In the genomic region with DNA sequence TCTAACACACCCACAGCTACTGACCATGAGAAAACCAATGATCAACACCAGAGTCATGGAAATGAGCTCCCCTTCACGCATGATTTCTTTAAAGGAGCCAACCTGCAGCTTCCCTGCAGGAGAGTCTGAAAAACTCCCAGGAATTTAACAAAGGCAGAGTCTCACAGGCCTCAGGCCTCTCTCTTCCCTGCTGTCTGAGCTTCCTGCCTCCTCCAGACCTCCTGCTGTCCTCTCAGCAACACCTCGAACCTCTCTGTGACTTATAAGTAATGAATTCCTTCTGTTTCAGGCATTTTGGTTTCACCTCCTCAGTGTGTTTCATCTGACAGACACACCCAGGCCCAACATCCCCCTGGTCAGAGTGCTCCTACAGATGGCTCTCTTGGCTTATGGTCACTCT, we compare ENCODE assay signal across 23 cellular contexts.
A peak's percentile ranks its signal among the peaks of the same experiment; 100 is the strongest.
DNase-seq lines count a peak whose midpoint lies in the region; ATAC-seq, FAIRE-seq and TF ChIP-seq lines count a peak whose summit lies in the region.
"Had no signal": no experiment of that assay in that cellular context is flagged by ENCODE, and none has a peak within 500 bp of the region (broad histone marks: within the 10 kb centered on the region; RNA-seq: fewer than 3 reads in every experiment).

No MANE protein-coding gene starts in this region.

- H3K27ac Mint-ChIP-seq in neural crest cell (ENCODE audit: unreplicated experiment), result peak overlapping the region; percentile 91
- H3K27ac Mint-ChIP-seq: activated CD4-positive, alpha-beta memory T cell treated with anti-CD3 and anti-CD28 coated beads, Interleukin-2, amount 10 ng/mL, durations not matched to agents 7 days and 5 days; CD4-positive, alpha-beta memory T cell; T-helper 2 cell treated with Interferon-gamma antibody and Interleukin-4, amounts not matched to agents 5 μg/mL and 100 μg/mL, for 36 hours had no signal

- peaks cover 6% of the 10 kb centered on the region for H3K27me3 Mint-ChIP-seq in neural crest cell (ENCODE audit: low read depth)
- H3K27me3 Mint-ChIP-seq: activated CD4-positive, alpha-beta memory T cell treated with anti-CD3 and anti-CD28 coated beads, Interleukin-2, amount 10 ng/mL, durations not matched to agents 7 days and 5 days; CD4-positive, alpha-beta memory T cell had no signal

- peak; percentile 97 for FAIRE-seq in G401.6 (lab: Jason Lieb, UNC)
- FAIRE-seq in RCC 7860 (lab: Jason Lieb, UNC), result peak; percentile 69
- FAIRE-seq: keratinocyte had no signal

- H3K9me3 Mint-ChIP-seq in neural crest cell, result no peaks in the 10 kb centered on the region

- no peak overlapping the region for H3K4me3 Mint-ChIP-seq in neural crest cell
- H3K4me3 Mint-ChIP-seq: activated CD4-positive, alpha-beta memory T cell treated with anti-CD3 and anti-CD28 coated beads, Interleukin-2, amount 10 ng/mL, durations not matched to agents 7 days and 5 days; T-helper 2 cell treated with Interferon-gamma antibody and Interleukin-4, amounts not matched to agents 5 μg/mL and 100 μg/mL, for 36 hours had no signal

- H3K36me3 Mint-ChIP-seq in neural crest cell (ENCODE audit: low read depth), result no peaks in the 10 kb centered on the region
- H3K36me3 Mint-ChIP-seq: CD4-positive, alpha-beta memory T cell had no signal

- ATAC-seq in GM18498 (IDR thresholded peaks at IDR 0.05; ENCODE audit: unreplicated experiment) (no peak), GM18867 (IDR thresholded peaks at IDR 0.05; ENCODE audit: unreplicated experiment) (no peak), HG03045 (IDR thresholded peaks at IDR 0.05; ENCODE audit: unreplicated experiment) (no peak)
- ATAC-seq: psoas muscle had no signal

- no peak for TF ChIP-seq CTCF in neural crest cell (conservative IDR thresholded peaks at IDR 0.05)

- DNase-seq in RCC 7860 (ENCODE audit: low spot score) (peak; percentile 69), iPS DF 4.7 (ENCODE audit: extremely low read depth, low spot score) (peak; percentile 69), neural crest cell (ENCODE audit: low read depth, low spot score) (no peak), mucosa of gallbladder (ENCODE audit: low spot score) (no peak)
- DNase-seq: activated CD4-positive, alpha-beta memory T cell treated with anti-CD3 and anti-CD28 coated beads, Interleukin-2, amount 10 ng/mL, durations not matched to agents 7 days and 5 days; activated CD4-positive, CD25-positive, alpha-beta regulatory T cell; activated naive CD4-positive, alpha-beta T cell; amniotic stem cell; CD4-positive, alpha-beta memory T cell; Kasumi-1; NCI-H1092; NCI-H2081; NCI-H526 treated with DMSO at 0.1 percent for 48 hours; psoas muscle; spleen; stimulated activated CD8-positive, alpha-beta memory T cell treated with anti-CD3 and anti-CD28 coated beads, Interleukin-4, amount 100 ng/mL, for 48 hours; substantia nigra had no signal

- H3K4me1 Mint-ChIP-seq in neural crest cell, result peaks cover 22% of the 10 kb centered on the region
- H3K4me1 Mint-ChIP-seq: activated CD4-positive, alpha-beta memory T cell treated with anti-CD3 and anti-CD28 coated beads, Interleukin-2, amount 10 ng/mL, durations not matched to agents 7 days and 5 days; CD4-positive, alpha-beta memory T cell had no signal

Comparison
In these comparisons a context has a peak if more than half of its experiments do, and no peak if none do; other contexts are left out.
1. DNase-seq: peak in RCC 7860 (single experiment) and iPS DF 4.7 (single experiment); none in neural crest cell (single experiment) and mucosa of gallbladder (single experiment).